In the genomic region with DNA sequence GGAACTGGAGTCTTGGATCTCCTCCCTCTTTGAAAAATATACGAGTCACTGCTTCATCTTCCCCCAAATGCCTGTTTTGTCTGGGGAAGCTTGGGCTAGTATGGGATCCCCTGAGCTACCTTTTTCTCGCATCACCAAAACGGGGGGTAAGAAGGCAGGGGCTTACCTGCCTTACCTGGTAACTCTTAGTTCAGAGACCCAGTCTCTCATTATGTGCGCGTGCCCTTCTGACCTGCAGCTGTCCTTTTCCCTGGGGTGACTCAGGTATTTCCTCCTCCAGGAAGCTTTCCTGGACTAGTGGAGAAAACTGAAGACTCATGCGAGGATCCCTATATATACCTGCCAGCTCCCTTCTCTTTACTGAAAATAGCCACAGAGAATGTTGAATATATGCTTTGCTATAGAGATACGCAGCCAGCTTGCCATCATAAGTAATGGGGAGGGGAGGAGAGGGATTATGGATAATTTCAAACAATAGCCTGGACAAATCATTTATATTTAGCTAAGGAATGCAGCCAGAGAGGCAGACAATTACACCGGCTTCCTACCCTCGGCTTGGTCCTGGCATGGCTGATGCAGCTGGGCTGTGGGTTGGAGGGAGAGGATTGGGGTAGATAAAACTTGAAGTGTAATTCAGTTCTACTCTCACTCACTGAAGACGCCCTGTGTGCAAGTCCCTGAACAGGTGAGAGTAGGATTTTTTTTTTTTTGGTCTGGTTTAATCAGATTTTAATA, we compare ENCODE assay signal across 8 cellular contexts. TPM values are rescaled to one million over a fixed set of nuclear protein-coding genes. Genes with fewer than 3 reads are reported as not detected.
DNase-seq lines count a peak whose midpoint lies in the region; ATAC-seq and TF ChIP-seq lines count a peak whose summit lies in the region.

No MANE protein-coding gene starts in this region.

- WGBS in right cardiac atrium: 37% methylated on average over 10 of the region's 10 CpGs

- no peak overlapping the region for H3K27ac Mint-ChIP-seq in GM23338
- H3K27ac Mint-ChIP-seq in T-helper 17 cell: peak overlapping the region; percentile 59

- peaks cover 12% of the 10 kb centered on the region; the same call in 1 of the 2 replicates for H4K20me1 ChIP-seq in GM23338 (replicated peaks; ENCODE audit: insufficient read depth)

- H3K36me3 Mint-ChIP-seq in GM23338 (ENCODE audit: low read depth): peaks cover 5% of the 10 kb centered on the region; the same call in 2 of the 3 replicates
- H3K36me3 Mint-ChIP-seq in T-helper 17 cell (ENCODE audit: low read depth): no peaks in the 10 kb centered on the region

- no peaks in the 10 kb centered on the region for H3K36me3 ChIP-seq in GM23338 (ENCODE audit: insufficient read depth)

- H2AFZ ChIP-seq in GM23338: peak overlapping the region; percentile 83; the same call in 1 of the 2 replicates

- H3K9me3 Mint-ChIP-seq in GM23338: no peaks in the 10 kb centered on the region; the same call in 1 of the 3 replicates

- H3K79me2 ChIP-seq in GM23338 (replicated peaks; ENCODE audit: insufficient read depth): peaks cover 11% of the 10 kb centered on the region

- no peaks in the 10 kb centered on the region for H3K9me3 ChIP-seq in T-helper 17 cell (ENCODE audit: control insufficient read depth, low read length, poor library complexity, severe bottlenecking)
- H3K9me3 ChIP-seq in right cardiac atrium (ENCODE audit: control insufficient read depth, low read length): no peaks in the 10 kb centered on the region

- DNase-seq in GM23338 (ENCODE audit: low spot score): peak; percentile 54
- DNase-seq in T-helper 17 cell: no peak
- DNase-seq in right cardiac atrium: no peak
- DNase-seq in skeletal muscle cell (ENCODE audit: low read depth): no peak
- DNase-seq in HUDEP-2 (lab: John Stamatoyannopoulos, UW; ENCODE audit: unreplicated experiment in 76 of 76): no peak

- H3K27me3 Mint-ChIP-seq in GM23338 (ENCODE audit: insufficient read depth, low read depth, poor library complexity): peaks cover 21% of the 10 kb centered on the region
- H3K27me3 Mint-ChIP-seq in T-helper 17 cell: no peaks in the 10 kb centered on the region

- 0 out of 2 replicates have a peak, but pooled peaks cover 2% of the 10 kb centered on the region for H3F3A ChIP-seq in GM23338 (replicated peaks; ENCODE audit: low read depth)

- H3K4me2 ChIP-seq in GM23338: peak overlapping the region; percentile 75

- no peak for TF ChIP-seq CTCF in GM23338 (conservative IDR thresholded peaks at IDR 0.05; ENCODE audit: low read depth in 2 of 2)

- H3K4me1 ChIP-seq in GM23338 (ENCODE audit: insufficient read depth): peaks cover 12% of the 10 kb centered on the region; the same call in 1 of the 2 replicates
- H3K4me1 ChIP-seq in right cardiac atrium (ENCODE audit: control insufficient read depth, insufficient read depth, low read length): peaks cover 19% of the 10 kb centered on the region

- H3K27me3 ChIP-seq in GM23338 (ENCODE audit: insufficient read depth): 0 out of 2 replicates have a peak, but pooled peaks cover 9% of the 10 kb centered on the region
- H3K27me3 ChIP-seq in right cardiac atrium (ENCODE audit: control insufficient read depth, insufficient read depth): no peaks in the 10 kb centered on the region

- H3K4me3 Mint-ChIP-seq in GM23338 (peak overlapping the region; percentile 72), T-helper 17 cell (peak overlapping the region; percentile 71)

- no peaks in the 10 kb centered on the region for H3K9me2 ChIP-seq in GM23338 (ENCODE audit: insufficient read depth)

- H3K4me1 Mint-ChIP-seq in GM23338: peaks cover 8% of the 10 kb centered on the region
- H3K4me1 Mint-ChIP-seq in T-helper 17 cell: no peaks in the 10 kb centered on the region

- no peak overlapping the region for H3K27ac ChIP-seq in GM23338 (ENCODE audit: low read depth)
- H3K27ac ChIP-seq in right cardiac atrium (ENCODE audit: low read length): peak overlapping the region; percentile 68

- peak overlapping the region; percentile 76 for H3K4me3 ChIP-seq in GM23338
- H3K4me3 ChIP-seq in right cardiac atrium (ENCODE audit: low read length): peak overlapping the region; percentile 75
- peak overlapping the region; percentile 73 for H3K4me3 ChIP-seq in skeletal muscle cell (ENCODE audit: low read depth, low read length)

- peak; percentile 10 for ATAC-seq in GM23338
- no peak for ATAC-seq in T-helper 17 cell
- no peak for ATAC-seq in right cardiac atrium
- no peak for ATAC-seq in GM21737 (IDR thresholded peaks at IDR 0.05; ENCODE audit: unreplicated experiment)
- no peak for ATAC-seq in GM19463 (IDR thresholded peaks at IDR 0.05; ENCODE audit: unreplicated experiment)
- ATAC-seq in GM19035 (IDR thresholded peaks at IDR 0.05; ENCODE audit: unreplicated experiment): no peak

- intact Hi-C loops in right cardiac atrium (cut with DNase I): loop anchor here (5.0 to 10.0 kb wide), 3 partner anchors 44 to 127 kb away; no protein-coding TSS in a partner anchor

TF ChIP-seq in GM23338, 12 proteins besides CTCF, POLR2A, EP300 and RAD21 (continues in another document):
- TF ChIP-seq NANOG (IDR thresholded peaks at IDR 0.05; ENCODE audit: borderline replicate concordance) (no peak), POLR2AphosphoS5 (IDR thresholded peaks at IDR 0.05; ENCODE audit: low read depth) (no peak), CREB1 (CRISPR knock-in tag; IDR thresholded peaks at IDR 0.05; ENCODE audit: low read depth) (no peak), EZH2phosphoT487 (IDR thresholded peaks at IDR 0.05; ENCODE audit: unreplicated experiment) (no peak)
- TF ChIP-seq, protein P1, sequence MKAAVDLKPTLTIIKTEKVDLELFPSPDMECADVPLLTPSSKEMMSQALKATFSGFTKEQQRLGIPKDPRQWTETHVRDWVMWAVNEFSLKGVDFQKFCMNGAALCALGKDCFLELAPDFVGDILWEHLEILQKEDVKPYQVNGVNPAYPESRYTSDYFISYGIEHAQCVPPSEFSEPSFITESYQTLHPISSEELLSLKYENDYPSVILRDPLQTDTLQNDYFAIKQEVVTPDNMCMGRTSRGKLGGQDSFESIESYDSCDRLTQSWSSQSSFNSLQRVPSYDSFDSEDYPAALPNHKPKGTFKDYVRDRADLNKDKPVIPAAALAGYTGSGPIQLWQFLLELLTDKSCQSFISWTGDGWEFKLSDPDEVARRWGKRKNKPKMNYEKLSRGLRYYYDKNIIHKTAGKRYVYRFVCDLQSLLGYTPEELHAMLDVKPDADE (IDR thresholded peaks at IDR 0.05): no peak

RNA-seq across cellular contexts. Expression of a gene that starts 1.1 kb away (rescaled TPM):
- 17.2 and 31.5 TPM in 2 replicates for total RNA-seq in GM23338 (2014; rRNA removed; shearing (Covaris generic))
- polyA plus RNA-seq in GM23338 (2016; fragmentation: Nextera tagmentation; extraction: Ambion mirVana) (5.1 and 6.0 TPM in 2 replicates), right cardiac atrium (121 TPM)
- total RNA-seq in T-helper 17 cell (10 to 100 TPM in 1 of 2 donors, 1 to 10 TPM in 1; 1.4 to 24.2 TPM), right cardiac atrium (100 to 1,000 TPM; 151 to 184 (median 172) TPM)
